32 cellular contexts compared by ENCODE assay signal in the genomic region with DNA sequence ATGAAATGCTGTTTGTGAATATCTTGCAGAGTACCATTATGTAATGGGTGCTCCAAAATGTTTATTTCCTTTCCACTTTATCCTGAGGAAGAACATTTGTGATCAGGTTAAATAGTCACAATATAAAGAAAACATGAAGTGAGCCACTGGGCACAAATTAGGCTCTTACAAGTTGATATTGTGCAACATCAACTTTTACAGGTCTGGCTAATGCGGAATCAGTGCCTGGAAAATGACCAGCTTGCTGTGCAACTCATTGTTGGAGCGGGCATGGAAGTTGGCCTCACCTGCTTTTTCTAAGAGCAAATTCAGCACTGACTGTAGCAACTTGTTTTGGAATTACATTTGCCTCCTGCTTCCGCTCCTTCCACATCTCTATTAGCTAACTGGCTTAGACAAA.
"Had no signal": no experiment of that assay in that cellular context is flagged by ENCODE, and none has a peak within 500 bp of the region (broad histone marks: within the 10 kb centered on the region; RNA-seq: fewer than 3 reads in every experiment).

No MANE protein-coding gene starts in this region.

- H3K36me3 ChIP-seq: adrenal gland, brain microvascular endothelial cell, breast epithelium had no signal

- ATAC-seq: activated CD8-positive, alpha-beta T cell treated with anti-CD3 and anti-CD28 coated beads for 36 hours; activated naive CD4-positive, alpha-beta T cell treated with anti-CD3 and anti-CD28 coated beads, Interleukin-2, amount 50 U/mL, for 72 hours; activated T-cell treated with anti-CD3 and anti-CD28 coated beads, Interleukin-2, amount 50 U/mL, for 4 hours; activated T-cell treated with anti-CD3 and anti-CD28 coated beads, Interleukin-2, amount 50 U/mL, for 72 hours; activated T-helper 17 cell treated with anti-CD3 and anti-CD28 coated beads, Interleukin-2, amount 50 U/mL, for 72 hours; body of pancreas had no signal

- H3K4me1 ChIP-seq: adrenal gland, body of pancreas, breast epithelium had no signal

- DNase-seq: activated B cell treated with CpG ODN at 0.5 μM for 24 hours; activated CD4-positive, alpha-beta memory T cell treated with anti-CD3 and anti-CD28 coated beads for 36 hours; activated CD4-positive, alpha-beta T cell treated with anti-CD3 and anti-CD28 coated beads for 4 hours; activated CD4-positive, alpha-beta T cell treated with anti-CD3 and anti-CD28 coated beads, Interleukin-2, amount 10 ng/mL, durations not matched to agents 24 days and 14 days; activated CD4-positive, alpha-beta T cell treated with anti-CD3 and anti-CD28 coated beads, Interleukin-2, amount 50 U/mL, for 1 hour; activated CD4-positive, alpha-beta T cell treated with anti-CD3 and anti-CD28 coated beads, Interleukin-2, amount 50 U/mL, for 4 hours; activated CD4-positive, CD25-positive, alpha-beta regulatory T cell treated with anti-CD3 and anti-CD28 coated beads, Interleukin-2, amount 50 U/mL, for 72 hours; activated CD8-positive, alpha-beta memory T cell treated with anti-CD3 and anti-CD28 coated beads, Interleukin-2, amount 50 U/mL, for 4 hours; activated CD8-positive, alpha-beta T cell treated with anti-CD3 and anti-CD28 coated beads for 36 hours; activated effector memory CD4-positive, alpha-beta T cell treated with anti-CD3 and anti-CD28 coated beads, Interleukin-2, amount 50 U/mL, for 16 hours; activated gamma-delta T cell treated with Interleukin-2 at 50 U/mL for 16 hours; activated naive CD4-positive, alpha-beta T cell; activated naive CD4-positive, alpha-beta T cell treated with anti-CD3 and anti-CD28 coated beads for 36 hours; activated naive CD4-positive, alpha-beta T cell treated with anti-CD3 and anti-CD28 coated beads, Interleukin-2, amount 50 U/mL, for 16 hours; activated naive CD8-positive, alpha-beta T cell treated with anti-CD3 and anti-CD28 coated beads for 36 hours; activated T-cell treated with anti-CD3 and anti-CD28 coated beads for 4 hours; activated T-cell treated with anti-CD3 and anti-CD28 coated beads, Interleukin-2, amount 50 U/mL, for 1 hour; activated T-cell treated with anti-CD3 and anti-CD28 coated beads, Interleukin-2, amount 50 U/mL, for 4 hours; activated T-cell treated with anti-CD3 and anti-CD28 coated beads, Interleukin-2, amount 50 U/mL, for 72 hours; adrenal gland; amniotic stem cell; aorta; body of pancreas; brain microvascular endothelial cell; central memory CD4-positive, alpha-beta T cell; T-helper 1 cell; T-helper 2 cell; T-helper 9 cell had no signal

- H3K27me3 ChIP-seq: adrenal gland, body of pancreas, brain microvascular endothelial cell, breast epithelium had no signal

- H3K27ac ChIP-seq: adrenal gland, body of pancreas, brain microvascular endothelial cell, breast epithelium, VCaP had no signal

- H3K4me3 ChIP-seq: adrenal gland, body of pancreas, breast epithelium had no signal

- H3K9me3 ChIP-seq: adrenal gland, body of pancreas had no signal
